Comparison of ENCODE assay signal across 1 cellular context in genomic region chr6:1624071-1624847, GRCh38.
A peak's percentile ranks its signal among the peaks of the same experiment; 100 is the strongest.
TF ChIP-seq lines count a peak whose summit lies in the region.

No MANE protein-coding gene starts in this region.

TF ChIP-seq in HEK293, 187 proteins besides CTCF, POLR2A, EP300 and RAD21 (continued from another document):
- peak; percentile 86 for TF ChIP-seq PRDM10 (tag by site-specific recombination; IDR thresholded peaks at IDR 0.05)
- no peak for TF ChIP-seq ZNF146 (tag by site-specific recombination; IDR thresholded peaks at IDR 0.05)
- no peak for TF ChIP-seq SCRT2 (tag by site-specific recombination; IDR thresholded peaks at IDR 0.05)
- no peak for TF ChIP-seq ZNF704 (tag by site-specific recombination; IDR thresholded peaks at IDR 0.05)
- TF ChIP-seq ZSCAN23 (tag by site-specific recombination; IDR thresholded peaks at IDR 0.05): no peak
- TF ChIP-seq ZNF513 (tag by site-specific recombination; IDR thresholded peaks at IDR 0.05): no peak
- no peak for TF ChIP-seq ZNF768 (tag by site-specific recombination; IDR thresholded peaks at IDR 0.05)
- TF ChIP-seq ZNF677 (tag by site-specific recombination; IDR thresholded peaks at IDR 0.05): no peak
- no peak for TF ChIP-seq ZNF138 (tag by site-specific recombination; IDR thresholded peaks at IDR 0.05; ENCODE audit: borderline replicate concordance)
- TF ChIP-seq OSR2 (tag by site-specific recombination; IDR thresholded peaks at IDR 0.05): peak; percentile 71
- TF ChIP-seq ELK4 (IDR thresholded peaks at IDR 0.05; ENCODE audit: borderline replicate concordance, low read depth, low read length): no peak
- no peak; the same call in 1 of the 2 replicates for TF ChIP-seq ZSCAN4 (tag by site-specific recombination; IDR thresholded peaks at IDR 0.05)
- no peak for TF ChIP-seq ZNF114 (tag by site-specific recombination; IDR thresholded peaks at IDR 0.05)
- TF ChIP-seq TRIM28 (IDR thresholded peaks at IDR 0.05; ENCODE audit: borderline replicate concordance, low read length): no peak
- TF ChIP-seq ZNF585B (tag by site-specific recombination; IDR thresholded peaks at IDR 0.05): no peak
- TF ChIP-seq ZEB2 (tag by site-specific recombination; IDR thresholded peaks at IDR 0.05): peak; percentile 49
- TF ChIP-seq ZBTB6 (tag by site-specific recombination; IDR thresholded peaks at IDR 0.05): peak; percentile 33; the same call in 1 of the 2 replicates
- peak; percentile 59 for TF ChIP-seq SP3 (tag by site-specific recombination; IDR thresholded peaks at IDR 0.05)
- TF ChIP-seq ZFHX2 (tag by site-specific recombination; conservative IDR thresholded peaks at IDR 0.05): peak; percentile 69
- no peak for TF ChIP-seq ZNF266 (tag by site-specific recombination; IDR thresholded peaks at IDR 0.05; ENCODE audit: low read depth)
- peak; percentile 48; the same call in 1 of the 2 replicates for TF ChIP-seq KLF9 (tag by site-specific recombination; IDR thresholded peaks at IDR 0.05; ENCODE audit: low read depth)
- TF ChIP-seq ZSCAN18 (tag by site-specific recombination; IDR thresholded peaks at IDR 0.05): no peak
- TF ChIP-seq ZNF280D (tag by site-specific recombination; IDR thresholded peaks at IDR 0.05): no peak
- TF ChIP-seq SP7 (tag by site-specific recombination; IDR thresholded peaks at IDR 0.05): peak; percentile 87
- TF ChIP-seq ZNF664 (tag by site-specific recombination; IDR thresholded peaks at IDR 0.05): no peak
- no peak; the same call in 1 of the 2 replicates for TF ChIP-seq ZNF580 (tag by site-specific recombination; IDR thresholded peaks at IDR 0.05)
- TF ChIP-seq INSM2 (tag by site-specific recombination; IDR thresholded peaks at IDR 0.05): peak; percentile 49; the same call in 1 of the 2 replicates
- peak; percentile 29 for TF ChIP-seq EGR2 (tag by site-specific recombination; IDR thresholded peaks at IDR 0.05; ENCODE audit: low read depth)
- TF ChIP-seq ZNF335 (tag by site-specific recombination; conservative IDR thresholded peaks at IDR 0.05): peak; percentile 88
- TF ChIP-seq ZNF48 (tag by site-specific recombination; IDR thresholded peaks at IDR 0.05): no peak
TF ChIP-seq in HEK293: peak in this region for 47.
